In the genomic region with DNA sequence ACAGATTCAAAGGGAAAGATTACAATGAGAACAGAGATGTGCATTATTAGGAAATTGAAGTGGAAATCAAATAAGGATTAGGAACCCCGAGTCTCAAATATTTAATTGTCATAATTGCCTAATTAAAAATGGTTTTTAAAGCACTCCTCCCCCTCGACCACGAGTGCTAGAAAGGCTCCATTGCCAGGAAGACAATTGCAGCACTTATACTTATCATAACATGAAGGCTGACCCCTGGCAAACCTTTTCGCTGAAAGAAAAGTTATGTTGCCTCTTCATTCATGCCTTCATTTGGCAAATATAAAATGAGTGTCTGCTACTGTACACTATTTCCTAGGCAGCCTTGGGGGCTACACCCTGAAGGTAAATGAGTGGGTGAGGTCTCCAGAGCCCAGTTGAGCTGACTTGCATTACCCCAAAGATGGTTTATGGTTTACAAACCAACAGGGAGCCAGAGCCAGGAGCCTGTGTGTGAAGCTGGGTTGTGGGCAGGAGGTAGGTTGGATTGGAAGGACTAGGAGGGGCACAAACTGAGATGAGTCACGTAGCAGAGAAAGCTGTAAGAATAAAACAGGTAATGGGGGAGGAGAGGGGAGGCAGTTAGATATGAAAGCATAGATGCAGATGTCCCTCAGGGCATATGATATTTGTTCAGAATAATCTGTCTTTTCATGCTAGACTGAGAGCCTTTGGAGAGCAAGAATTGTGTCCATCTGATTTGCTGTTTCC, we compare ENCODE assay signal across 18 cellular contexts.
"Had no signal": no experiment of that assay in that cellular context is flagged by ENCODE, and none has a peak within 500 bp of the region (broad histone marks: within the 10 kb centered on the region; RNA-seq: fewer than 3 reads in every experiment).

No MANE protein-coding gene starts in this region.

- H3K4me3 ChIP-seq: cardiac muscle cell, tibial nerve, uterus had no signal

- H3K27me3 ChIP-seq: cardiac muscle cell, tibial nerve, uterus had no signal

- H3K36me3 Mint-ChIP-seq: activated CD8-positive, alpha-beta memory T cell treated with anti-CD3 and anti-CD28 coated beads, Interleukin-2, amount 10 ng/mL, durations not matched to agents 7 days and 5 days; activated naive CD8-positive, alpha-beta T cell treated with anti-CD3 and anti-CD28 coated beads, Interleukin-2, amount 10 ng/mL, durations not matched to agents 7 days and 5 days had no signal

- H3K27me3 Mint-ChIP-seq: activated CD4-positive, alpha-beta memory T cell treated with anti-CD3 and anti-CD28 coated beads, Interleukin-2, amount 10 ng/mL, durations not matched to agents 7 days and 5 days; activated CD8-positive, alpha-beta memory T cell treated with anti-CD3 and anti-CD28 coated beads, Interleukin-2, amount 10 ng/mL, durations not matched to agents 7 days and 5 days; activated naive CD8-positive, alpha-beta T cell treated with anti-CD3 and anti-CD28 coated beads, Interleukin-2, amount 10 ng/mL, durations not matched to agents 7 days and 5 days; effector memory CD8-positive, alpha-beta T cell had no signal

- H3K4me1 Mint-ChIP-seq: activated CD4-positive, alpha-beta memory T cell treated with anti-CD3 and anti-CD28 coated beads, Interleukin-2, amount 10 ng/mL, durations not matched to agents 7 days and 5 days; activated CD8-positive, alpha-beta memory T cell treated with anti-CD3 and anti-CD28 coated beads, Interleukin-2, amount 10 ng/mL, durations not matched to agents 7 days and 5 days; activated naive CD8-positive, alpha-beta T cell treated with anti-CD3 and anti-CD28 coated beads, Interleukin-2, amount 10 ng/mL, durations not matched to agents 7 days and 5 days had no signal

- H3K27ac Mint-ChIP-seq: activated CD4-positive, alpha-beta memory T cell treated with anti-CD3 and anti-CD28 coated beads, Interleukin-2, amount 10 ng/mL, durations not matched to agents 7 days and 5 days; activated CD8-positive, alpha-beta memory T cell treated with anti-CD3 and anti-CD28 coated beads, Interleukin-2, amount 10 ng/mL, durations not matched to agents 7 days and 5 days; activated naive CD8-positive, alpha-beta T cell treated with anti-CD3 and anti-CD28 coated beads, Interleukin-2, amount 10 ng/mL, durations not matched to agents 7 days and 5 days; effector memory CD8-positive, alpha-beta T cell had no signal

- H3K9me3 ChIP-seq: uterus had no signal

- H3K9me3 Mint-ChIP-seq: activated CD4-positive, alpha-beta memory T cell treated with anti-CD3 and anti-CD28 coated beads, Interleukin-2, amount 10 ng/mL, durations not matched to agents 7 days and 5 days; activated naive CD8-positive, alpha-beta T cell treated with anti-CD3 and anti-CD28 coated beads, Interleukin-2, amount 10 ng/mL, durations not matched to agents 7 days and 5 days had no signal

- ATAC-seq: activated CD8-positive, alpha-beta memory T cell treated with anti-CD3 and anti-CD28 coated beads, Interleukin-2, amount 10 ng/mL, durations not matched to agents 7 days and 5 days; effector memory CD8-positive, alpha-beta T cell; left colon; stimulated activated naive CD8-positive, alpha-beta T cell treated with anti-CD3 and anti-CD28 coated beads, Interleukin-15, Interleukin-2, amounts not matched to agents 100 U/mL and 50 U/mL, for 24 hours had no signal

- H3K36me3 ChIP-seq: cardiac muscle cell, tibial nerve, uterus had no signal

- H3K4me1 ChIP-seq: uterus had no signal

- H3K4me3 Mint-ChIP-seq: activated CD4-positive, alpha-beta memory T cell treated with anti-CD3 and anti-CD28 coated beads, Interleukin-2, amount 10 ng/mL, durations not matched to agents 7 days and 5 days; activated CD8-positive, alpha-beta memory T cell treated with anti-CD3 and anti-CD28 coated beads, Interleukin-2, amount 10 ng/mL, durations not matched to agents 7 days and 5 days; activated naive CD8-positive, alpha-beta T cell treated with anti-CD3 and anti-CD28 coated beads, Interleukin-2, amount 10 ng/mL, durations not matched to agents 7 days and 5 days; effector memory CD8-positive, alpha-beta T cell had no signal

- DNase-seq: activated CD4-positive, alpha-beta memory T cell treated with anti-CD3 and anti-CD28 coated beads, Interleukin-2, amount 10 ng/mL, durations not matched to agents 7 days and 5 days; activated CD4-positive, alpha-beta T cell treated with anti-CD3 and anti-CD28 coated beads for 48 hours; activated CD4-positive, CD25-positive, alpha-beta regulatory T cell; activated CD8-positive, alpha-beta memory T cell treated with anti-CD3 and anti-CD28 coated beads, Interleukin-2, amount 10 ng/mL, durations not matched to agents 7 days and 5 days; activated naive CD8-positive, alpha-beta T cell treated with anti-CD3 and anti-CD28 coated beads, Interleukin-2, amount 10 ng/mL, durations not matched to agents 7 days and 5 days; amygdala; effector memory CD8-positive, alpha-beta T cell; foreskin fibroblast; glutamatergic neuron; hippocampal formation; left colon; stimulated activated CD4-positive, alpha-beta T cell treated with anti-CD3 and anti-CD28 coated beads, Interleukin-2, amount 100 ng/mL, for 24 hours; stimulated activated naive CD8-positive, alpha-beta T cell treated with anti-CD3 and anti-CD28 coated beads, Interleukin-15, Interleukin-2, amounts not matched to agents 100 U/mL and 50 U/mL, for 24 hours; substantia nigra; T1000; uterus had no signal

- H3K27ac ChIP-seq: cardiac muscle cell, tibial nerve, uterus had no signal
